Comparison of ENCODE assay signal across 27 cellular contexts in genomic region chr20:46374383-46374782, GRCh38.
"Had no signal": no experiment of that assay in that cellular context is flagged by ENCODE, and none has a peak within 500 bp of the region (broad histone marks: within the 10 kb centered on the region; RNA-seq: fewer than 3 reads in every experiment).

No MANE protein-coding gene starts in this region.

- H3K27me3 Mint-ChIP-seq: activated CD4-positive, alpha-beta memory T cell treated with anti-CD3 and anti-CD28 coated beads for 36 hours; activated CD4-positive, alpha-beta T cell treated with anti-CD3 and anti-CD28 coated beads, Interleukin-2, amount 10 ng/mL, durations not matched to agents 7 days and 5 days; activated naive CD4-positive, alpha-beta T cell treated with anti-CD3 and anti-CD28 coated beads, Interleukin-2, amount 50 U/mL, for 24 hours had no signal

- H3K4me1 ChIP-seq: breast epithelium, Peyer's patch, SJSA1 had no signal

- H3K27ac Mint-ChIP-seq: activated CD4-positive, alpha-beta memory T cell treated with anti-CD3 and anti-CD28 coated beads for 36 hours; activated CD4-positive, alpha-beta T cell treated with anti-CD3 and anti-CD28 coated beads, Interleukin-2, amount 10 ng/mL, durations not matched to agents 7 days and 5 days; activated naive CD4-positive, alpha-beta T cell treated with anti-CD3 and anti-CD28 coated beads, Interleukin-2, amount 50 U/mL, for 24 hours had no signal

- H3K27ac ChIP-seq: breast epithelium, Peyer's patch, RWPE1, SJSA1, VCaP had no signal

- ATAC-seq: SK-N-SH treated with all-trans-retinoic acid at 6 μM for 48 hours had no signal

- H3K4me3 Mint-ChIP-seq: activated CD4-positive, alpha-beta memory T cell treated with anti-CD3 and anti-CD28 coated beads for 36 hours; activated CD4-positive, alpha-beta T cell treated with anti-CD3 and anti-CD28 coated beads, Interleukin-2, amount 10 ng/mL, durations not matched to agents 7 days and 5 days; activated naive CD4-positive, alpha-beta T cell treated with anti-CD3 and anti-CD28 coated beads, Interleukin-2, amount 50 U/mL, for 24 hours had no signal

- H3K9me3 Mint-ChIP-seq: activated CD4-positive, alpha-beta memory T cell treated with anti-CD3 and anti-CD28 coated beads for 36 hours; activated CD4-positive, alpha-beta T cell treated with anti-CD3 and anti-CD28 coated beads, Interleukin-2, amount 10 ng/mL, durations not matched to agents 7 days and 5 days; activated naive CD4-positive, alpha-beta T cell treated with anti-CD3 and anti-CD28 coated beads, Interleukin-2, amount 50 U/mL, for 24 hours had no signal

- FAIRE-seq: TTC549 had no signal

- H3K27me3 ChIP-seq: breast epithelium, Peyer's patch, SJSA1 had no signal

- H3K9me3 ChIP-seq: breast epithelium, Peyer's patch, SJSA1 had no signal

- H3K4me3 ChIP-seq: breast epithelium, Peyer's patch, SJSA1 had no signal

- DNase-seq: activated CD4-positive, alpha-beta memory T cell treated with anti-CD3 and anti-CD28 coated beads for 36 hours; activated CD4-positive, alpha-beta T cell treated with anti-CD3 and anti-CD28 coated beads, Interleukin-2, amount 10 ng/mL, durations not matched to agents 7 days and 5 days; activated CD4-positive, CD25-positive, alpha-beta regulatory T cell; activated CD8-positive, alpha-beta memory T cell treated with anti-CD3 and anti-CD28 coated beads, Interleukin-2, amount 50 U/mL, for 48 hours; activated effector memory CD4-positive, alpha-beta T cell treated with Interleukin-2 at 50 U/mL for 16 hours; activated naive CD4-positive, alpha-beta T cell; activated T-cell treated with anti-CD3 and anti-CD28 coated beads, Interleukin-2, amount 50 U/mL, for 1 hour; aorta; caudate nucleus; Kasumi-1; NCI-H1105 treated with DMSO at 0.1 percent for 48 hours; NCI-H146; NCI-H187 treated with DMSO at 0.1 percent for 48 hours; NCI-H2081 treated with DMSO at 0.1 percent for 48 hours; NCI-H446; NCI-H524; Peyer's patch; Right ventricle myocardium superior; SW 1271; T1000 had no signal
